ENCODE assay signal across 16 cellular contexts in genomic region chr6:104688283-104688969, GRCh38.
DNase-seq lines count a peak whose midpoint lies in the region; ATAC-seq and TF ChIP-seq lines count a peak whose summit lies in the region.
"Had no signal": no experiment of that assay in that cellular context is flagged by ENCODE, and none has a peak within 500 bp of the region (broad histone marks: within the 10 kb centered on the region; RNA-seq: fewer than 3 reads in every experiment).

No MANE protein-coding gene starts in this region.

- TF ChIP-seq CTCF in nephron progenitor cell (IDR thresholded peaks at IDR 0.05): no peak

- H3K4me3 Mint-ChIP-seq in nephron progenitor cell: no peak overlapping the region
- H3K4me3 Mint-ChIP-seq: CD14-positive monocyte had no signal

- ATAC-seq in GM18858 (IDR thresholded peaks at IDR 0.05; ENCODE audit: unreplicated experiment) (peak; percentile 62), GM21526 (IDR thresholded peaks at IDR 0.05; ENCODE audit: low FRiP score, unreplicated experiment) (peak; percentile 67), HG03354 (IDR thresholded peaks at IDR 0.05; ENCODE audit: poor library complexity, severe bottlenecking, unreplicated experiment) (peak; percentile 63)
- ATAC-seq: mucosa of descending colon had no signal

- peaks cover 12% of the 10 kb centered on the region for H3K9me3 Mint-ChIP-seq in nephron progenitor cell

- H3K27ac Mint-ChIP-seq in nephron progenitor cell: peak overlapping the region; percentile 89
- H3K27ac Mint-ChIP-seq: CD14-positive monocyte had no signal

- DNase-seq in nephron progenitor cell (no peak), anterior cingulate cortex (lab: John Stamatoyannopoulos, UW) (no peak), T-helper 9 cell (no peak), HCEC 1CT (no peak)
- DNase-seq in stimulated activated naive CD4-positive, alpha-beta T cell (lab: John Stamatoyannopoulos, UW): no peak
- DNase-seq: activated gamma-delta T cell treated with Interleukin-2 at 50 U/mL for 16 hours; central memory CD4-positive, alpha-beta T cell; erythroblast; mucosa of descending colon; NCI-H187 treated with DMSO at 0.1 percent for 48 hours; SK-N-SH; stimulated activated CD4-positive, alpha-beta T cell treated with anti-CD3 and anti-CD28 coated beads, Interleukin-4, amount 100 ng/mL, for 4 hours had no signal

- H3K36me3 Mint-ChIP-seq in nephron progenitor cell (ENCODE audit: low read depth): peaks cover 5% of the 10 kb centered on the region
- H3K36me3 Mint-ChIP-seq: CD14-positive monocyte had no signal

- peaks cover 52% of the 10 kb centered on the region for H3K4me1 Mint-ChIP-seq in nephron progenitor cell

- H3K27me3 Mint-ChIP-seq in nephron progenitor cell (ENCODE audit: low read depth, poor library complexity): no peaks in the 10 kb centered on the region
